In the genomic region with DNA sequence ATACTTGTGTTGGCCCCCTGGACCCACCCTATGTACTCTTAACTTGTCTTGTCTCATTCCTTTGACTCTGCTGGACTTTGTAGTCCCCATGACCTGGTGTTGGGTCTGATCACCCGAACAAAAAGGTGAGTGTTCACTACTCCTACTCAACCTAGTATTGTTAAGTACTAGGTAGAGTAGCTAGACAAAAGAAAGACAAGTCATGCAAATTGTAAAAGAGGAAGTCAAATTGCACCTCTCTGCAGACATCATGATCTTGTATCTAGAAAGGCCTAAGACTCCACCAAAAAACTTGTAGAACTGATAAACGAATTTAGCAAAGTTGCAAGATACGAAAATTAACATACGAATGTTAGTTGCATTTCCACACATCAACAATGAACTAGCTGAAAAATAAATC, we compare ENCODE assay signal across 12 cellular contexts. TPM values are rescaled to one million over a fixed set of nuclear protein-coding genes. Genes with fewer than 3 reads are reported as not detected.
"Had no signal": no experiment of that assay in that cellular context is flagged by ENCODE, and none has a peak within 500 bp of the region (broad histone marks: within the 10 kb centered on the region; RNA-seq: fewer than 3 reads in every experiment).

No MANE protein-coding gene starts in this region.

- H3K4me1 Mint-ChIP-seq: GM23338, H9 had no signal

- H3K9me3 ChIP-seq: HAP-1 had no signal

- H3K27ac Mint-ChIP-seq: GM23338, H9, HFFc6 had no signal

- H3K36me3 ChIP-seq: HAP-1 had no signal

- H3K4me3 Mint-ChIP-seq: GM23338, H9, HFFc6 had no signal

- FAIRE-seq: H1, H54 had no signal

- DNase-seq: GM23248, GOT3, H7, H9, HCEC 1CT, HFFc6 had no signal

- ATAC-seq: GM23338, HCT116 had no signal

- H3K4me2 ChIP-seq: GM23338 had no signal

- H3K4me3 ChIP-seq: GM23248, GM23338, HAP-1 had no signal

- H3K27ac ChIP-seq: GM23248 had no signal

- H3K4me1 ChIP-seq: HAP-1 had no signal

- H3K9ac ChIP-seq: GM23248 had no signal

- H2AFZ ChIP-seq: GM23248, GM23338 had no signal

RNA-seq across cellular contexts. Expression of a gene that starts 40.8 kb away (rescaled TPM):
- total RNA-seq: GM23248, H4, H9, HFFc6 had no signal
- polyA plus RNA-seq: GM23248 had no signal
